11 cellular contexts compared by ENCODE assay signal in genomic region chr19:51639916-51640315, GRCh38. TPM values are rescaled to one million over a fixed set of nuclear protein-coding genes. Genes with fewer than 3 reads are reported as not detected.
"Had no signal": no experiment of that assay in that cellular context is flagged by ENCODE, and none has a peak within 500 bp of the region (broad histone marks: within the 10 kb centered on the region; RNA-seq: fewer than 3 reads in every experiment).

No MANE protein-coding gene starts in this region.

- DNase-seq: GM23248, GOT3, H7, HFFc6, IMR-90, KBM-7 had no signal

- H3K9me3 ChIP-seq: HAP-1 had no signal

- H3K4me1 ChIP-seq: HAP-1 had no signal

- H2AFZ ChIP-seq: GM23248 had no signal

- H3K27ac ChIP-seq: GM23248, HL-60 had no signal

- H3K27ac Mint-ChIP-seq: HFFc6 had no signal

- H3K4me3 Mint-ChIP-seq: HFFc6 had no signal

- ATAC-seq: HCT116 had no signal

- H3K36me3 ChIP-seq: HAP-1 had no signal

- H3K4me3 ChIP-seq: GM23248, HAP-1 had no signal

- H3K9ac ChIP-seq: GM23248 had no signal

RNA-seq across cellular contexts. Expression of gene SIGLEC14, which starts 6.7 kb away (rescaled TPM):
- total RNA-seq: GM23248, H4, H7, HFFc6, IMR-90 had no signal
- polyA plus RNA-seq: GM23248, IMR-90 had no signal

RNA-seq across cellular contexts. Expression of gene SIGLEC5, which starts 9.7 kb away (rescaled TPM):
- total RNA-seq: GM23248, H4, H7, HFFc6, HT1080, IMR-90 had no signal
- polyA plus RNA-seq: GM23248, IMR-90 had no signal
